19 cellular contexts compared by ENCODE assay signal in the genomic region with DNA sequence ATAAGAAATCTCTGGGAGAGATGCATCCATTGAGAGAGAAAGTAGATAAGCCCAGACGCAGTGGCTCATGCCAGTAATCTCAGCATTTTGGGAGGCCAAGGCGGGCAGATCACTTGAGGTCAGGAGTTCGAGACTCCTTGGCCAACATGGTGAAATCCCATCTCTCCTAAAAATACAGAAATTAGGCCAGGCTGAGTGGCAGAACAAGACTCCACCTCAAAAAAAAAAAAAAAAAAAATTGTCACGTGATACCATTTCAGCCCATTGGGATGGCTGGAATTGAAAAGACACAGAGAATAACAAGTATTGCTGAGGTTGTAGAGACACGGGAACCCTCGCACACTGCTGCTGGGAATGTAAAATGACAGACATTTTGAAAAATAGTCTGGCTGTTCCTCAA. TPM values are rescaled to one million over a fixed set of nuclear protein-coding genes. Genes with fewer than 3 reads are reported as not detected.
"Had no signal": no experiment of that assay in that cellular context is flagged by ENCODE, and none has a peak within 500 bp of the region (broad histone marks: within the 10 kb centered on the region; RNA-seq: fewer than 3 reads in every experiment).

No MANE protein-coding gene starts in this region.

- H3K9me3 Mint-ChIP-seq: activated CD8-positive, alpha-beta T cell treated with anti-CD3 and anti-CD28 coated beads for 36 hours; activated naive CD8-positive, alpha-beta T cell treated with anti-CD3 and anti-CD28 coated beads, Interleukin-2, amount 10 ng/mL, durations not matched to agents 7 days and 5 days; nephron progenitor cell had no signal

- H3K36me3 ChIP-seq: sigmoid colon, suprapubic skin, upper lobe of left lung had no signal

- H3K27ac Mint-ChIP-seq: activated naive CD8-positive, alpha-beta T cell treated with anti-CD3 and anti-CD28 coated beads, Interleukin-2, amount 10 ng/mL, durations not matched to agents 7 days and 5 days; nephron progenitor cell had no signal

- ATAC-seq: activated CD8-positive, alpha-beta T cell treated with anti-CD3 and anti-CD28 coated beads for 36 hours; esophagus mucosa; left cardiac atrium had no signal

- H3K27ac ChIP-seq: sigmoid colon, suprapubic skin had no signal

- DNase-seq: activated CD4-positive, CD25-positive, alpha-beta regulatory T cell treated with anti-CD3 and anti-CD28 coated beads, Interleukin-2, amount 50 U/mL, for 72 hours; activated CD8-positive, alpha-beta T cell treated with anti-CD3 and anti-CD28 coated beads for 36 hours; activated gamma-delta T cell; activated naive CD8-positive, alpha-beta T cell treated with anti-CD3 and anti-CD28 coated beads, Interleukin-2, amount 10 ng/mL, durations not matched to agents 7 days and 5 days; anterior cingulate cortex; left cardiac atrium; nephron progenitor cell; sigmoid colon; SK-N-SH; stimulated activated CD4-positive, alpha-beta T cell treated with anti-CD3 and anti-CD28 coated beads, Interleukin-2, amount 100 ng/mL, for 24 hours; stimulated activated naive CD4-positive, alpha-beta T cell treated with Interleukin-2 at 50 U/mL for 16 hours; upper lobe of left lung had no signal

- H3K4me3 Mint-ChIP-seq: activated CD8-positive, alpha-beta T cell treated with anti-CD3 and anti-CD28 coated beads for 36 hours; activated naive CD8-positive, alpha-beta T cell treated with anti-CD3 and anti-CD28 coated beads, Interleukin-2, amount 10 ng/mL, durations not matched to agents 7 days and 5 days; nephron progenitor cell had no signal

- H3K27me3 Mint-ChIP-seq: activated CD8-positive, alpha-beta T cell treated with anti-CD3 and anti-CD28 coated beads for 36 hours; activated naive CD8-positive, alpha-beta T cell treated with anti-CD3 and anti-CD28 coated beads, Interleukin-2, amount 10 ng/mL, durations not matched to agents 7 days and 5 days had no signal

- H3K27me3 ChIP-seq: suprapubic skin, upper lobe of left lung had no signal

- H3K9me3 ChIP-seq: sigmoid colon, SK-N-SH, suprapubic skin, upper lobe of left lung had no signal

- H3K4me3 ChIP-seq: sigmoid colon, suprapubic skin, upper lobe of left lung had no signal

RNA-seq across cellular contexts. Expression of a gene that starts 16.2 kb away (rescaled TPM):
- total RNA-seq: chondrocyte had no signal

RNA-seq across cellular contexts. Expression of a gene that starts 25.8 kb away (rescaled TPM):
- total RNA-seq: chondrocyte, dermis microvascular lymphatic vessel endothelial cell, left cardiac atrium, lung microvascular endothelial cell, osteoblast, pulmonary artery endothelial cell had no signal
- polyA plus RNA-seq: SK-N-SH had no signal

RNA-seq across cellular contexts. Expression of a gene that starts 36.5 kb away (rescaled TPM):
- total RNA-seq: chondrocyte, dermis microvascular lymphatic vessel endothelial cell, esophagus mucosa, left cardiac atrium, lung microvascular endothelial cell, osteoblast, pulmonary artery endothelial cell, sigmoid colon, suprapubic skin had no signal
- polyA plus RNA-seq: sigmoid colon had no signal
